ENCODE assay signal across 14 cellular contexts in genomic region chr9:18142964-18143363, GRCh38.
DNase-seq lines count a peak whose midpoint lies in the region; ATAC-seq and TF ChIP-seq lines count a peak whose summit lies in the region.
"Had no signal": no experiment of that assay in that cellular context is flagged by ENCODE, and none has a peak within 500 bp of the region (broad histone marks: within the 10 kb centered on the region; RNA-seq: fewer than 3 reads in every experiment).

No MANE protein-coding gene starts in this region.

- no peaks in the 10 kb centered on the region for H3K36me3 Mint-ChIP-seq in osteocyte (ENCODE audit: unreplicated experiment)
- H3K36me3 Mint-ChIP-seq: naive B cell had no signal

- no peak overlapping the region for H3K4me3 ChIP-seq in fibroblast of lung (replicated peaks in 1 of 4; ENCODE audit: control extremely low read depth in 1 of 4, insufficient read depth in 1 of 4, low read depth in 3 of 4, low read length in 4 of 4)

- no peaks in the 10 kb centered on the region for H3K79me2 ChIP-seq in fibroblast of lung (ENCODE audit: control insufficient read depth, insufficient read depth, low read length)

- no peaks in the 10 kb centered on the region for H3K4me1 ChIP-seq in fibroblast of lung (ENCODE audit: control insufficient read depth, extremely low read depth, insufficient read depth, low read length)

- ATAC-seq in HG02852 (IDR thresholded peaks at IDR 0.05; ENCODE audit: unreplicated experiment) (no peak), GM21360 (IDR thresholded peaks at IDR 0.05; ENCODE audit: unreplicated experiment) (no peak)

- no peaks in the 10 kb centered on the region for H3K36me3 ChIP-seq in fibroblast of lung (ENCODE audit: control insufficient read depth, insufficient read depth, low read length)

- DNase-seq in DMS 273 (lab: John Stamatoyannopoulos, UW; ENCODE audit: unreplicated experiment) (peak; percentile 32), DMS 273 treated with DMSO at 0.1 percent for 48 hours (lab: John Stamatoyannopoulos, UW) (no peak), NCI-H69 (lab: John Stamatoyannopoulos, UW) (peak; percentile 63), fibroblast of lung (ENCODE audit: low read depth in 2 of 2) (no peak), osteocyte (ENCODE audit: extremely low spot score, unreplicated experiment) (no peak), NCI-H345 treated with DMSO at 0.1 percent for 48 hours (lab: John Stamatoyannopoulos, UW; ENCODE audit: unreplicated experiment) (no peak)
- DNase-seq: 8988T; activated CD8-positive, alpha-beta memory T cell treated with anti-CD3 and anti-CD28 coated beads for 24 hours; amniotic stem cell; naive B cell; NCI-H2081; stimulated activated CD4-positive, alpha-beta T cell treated with anti-CD3 and anti-CD28 coated beads, Interleukin-4, amount 100 ng/mL, for 4 hours had no signal

- no peak overlapping the region for H3K27ac ChIP-seq in fibroblast of lung (ENCODE audit: insufficient read depth, low read length)

- H3K4me1 Mint-ChIP-seq in osteocyte (ENCODE audit: unreplicated experiment), result peaks cover 7% of the 10 kb centered on the region
- H3K4me1 Mint-ChIP-seq: naive B cell had no signal

- no peaks in the 10 kb centered on the region for H3K27me3 Mint-ChIP-seq in osteocyte (ENCODE audit: unreplicated experiment)
- H3K27me3 Mint-ChIP-seq: naive B cell had no signal

- TF ChIP-seq CTCF in fibroblast of lung (conservative IDR thresholded peaks at IDR 0.05 in 1 of 2, IDR thresholded peaks at IDR 0.05 in 1 of 2; ENCODE audit: low read depth in 1 of 2, low read length in 2 of 2), result peak; percentile 11 to 26
- TF ChIP-seq CTCF in osteocyte (IDR thresholded peaks at IDR 0.05), result peak; percentile 46

- H3K9me3 ChIP-seq in fibroblast of lung (ENCODE audit: control insufficient read depth, insufficient read depth, low read depth, low read length), result no peaks in the 10 kb centered on the region

- no peak overlapping the region for H3K4me3 Mint-ChIP-seq in osteocyte (ENCODE audit: unreplicated experiment)
- H3K4me3 Mint-ChIP-seq: naive B cell had no signal

- H3K9me3 Mint-ChIP-seq in osteocyte (ENCODE audit: unreplicated experiment), result no peaks in the 10 kb centered on the region

- H3K9ac ChIP-seq in fibroblast of lung (ENCODE audit: insufficient read depth, low read length), result no peak overlapping the region

- no peaks in the 10 kb centered on the region for H4K20me1 ChIP-seq in fibroblast of lung (ENCODE audit: control insufficient read depth, extremely low read depth, insufficient read depth, low read length)

- no peak overlapping the region for H3K27ac Mint-ChIP-seq in osteocyte (ENCODE audit: unreplicated experiment)
- H3K27ac Mint-ChIP-seq: naive B cell had no signal

- H2AFZ ChIP-seq in fibroblast of lung (ENCODE audit: low read length), result no peak overlapping the region

- H3K4me2 ChIP-seq in fibroblast of lung (ENCODE audit: extremely low read depth, insufficient read depth, low read length), result no peak overlapping the region

- H3K27me3 ChIP-seq in fibroblast of lung (ENCODE audit: control insufficient read depth, insufficient read depth, low read length), result no peaks in the 10 kb centered on the region

Comparison
In these comparisons a context has a peak if more than half of its experiments do, and no peak if none do; other contexts are left out.
1. DNase-seq: peak in DMS 273 (single experiment) and NCI-H69 (single experiment); none in DMS 273 treated with DMSO at 0.1 percent for 48 hours (single experiment), fibroblast of lung (0 of 2), osteocyte (single experiment) and NCI-H345 treated with DMSO at 0.1 percent for 48 hours (single experiment).